ENCODE assay signal across 8 cellular contexts in the genomic region with DNA sequence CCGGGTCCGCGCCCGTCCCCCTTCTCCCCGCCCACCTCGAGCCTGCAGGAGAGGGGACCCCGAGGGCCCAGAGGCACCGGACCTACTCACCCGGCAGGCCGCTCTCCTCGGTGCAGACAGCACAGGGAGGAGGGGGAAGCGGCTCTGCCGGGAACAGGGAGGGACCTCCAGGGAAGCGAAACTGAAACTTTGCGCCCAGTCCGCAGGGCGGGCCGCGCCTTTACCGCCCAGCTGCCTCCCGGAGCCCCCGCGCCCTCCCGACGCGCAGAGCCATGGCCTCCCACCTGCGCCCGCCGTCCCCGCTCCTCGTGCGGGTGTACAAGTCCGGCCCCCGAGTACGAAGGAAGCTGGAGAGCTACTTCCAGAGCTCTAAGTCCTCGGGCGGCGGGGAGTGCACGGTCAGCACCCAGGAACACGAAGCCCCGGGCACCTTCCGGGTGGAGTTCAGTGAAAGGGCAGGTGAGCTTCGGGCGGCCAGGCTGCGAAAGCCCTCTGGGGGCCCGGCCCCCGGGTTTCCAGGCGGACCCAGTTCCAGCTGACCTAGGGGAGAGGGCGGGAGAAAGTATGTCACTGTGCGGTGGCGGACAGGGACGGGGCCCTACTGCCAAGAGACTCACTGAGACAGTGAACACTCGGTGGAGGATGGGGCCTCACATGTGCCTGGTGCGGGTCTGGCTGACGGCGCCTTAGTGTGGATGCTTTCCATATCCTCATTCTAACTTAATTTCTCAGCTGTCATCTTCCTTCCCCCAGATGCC. TPM values are rescaled to one million over a fixed set of nuclear protein-coding genes. Genes with fewer than 3 reads are reported as not detected.
A peak's percentile ranks its signal among the peaks of the same experiment; 100 is the strongest.
DNase-seq lines count a peak whose midpoint lies in the region; ATAC-seq and TF ChIP-seq lines count a peak whose summit lies in the region.

A gene (plus strand): TSS at position 184 of the 758 bp plus-strand sequence. CDS start 89 bp downstream, at position 273.
A gene (minus strand): TSS at position 146 of the 758 bp plus-strand sequence. CDS start 4,680 bp downstream, outside the sequence.

- peak; percentile 55 for TF ChIP-seq POLR2A in breast epithelium (IDR thresholded peaks at IDR 0.05)

- H3K27me3 ChIP-seq in WERI-Rb-1 (ENCODE audit: insufficient read depth, low read depth, severe bottlenecking) (no peaks in the 10 kb centered on the region), breast epithelium (no peaks in the 10 kb centered on the region), iPS-20b (ENCODE audit: insufficient read depth, low read length) (peaks cover 19% of the 10 kb centered on the region; the same call in 1 of the 2 replicates)

- H3K4me3 ChIP-seq in WERI-Rb-1 (ENCODE audit: low read depth, low read length) (peak within 1 kb of the TSS; percentile 78), breast epithelium (peak within 1 kb of the TSS; percentile 71 to 86 (median 77)), iPS-20b (ENCODE audit: low read length) (peak within 1 kb of the TSS; percentile 79), skin epidermis (peak within 1 kb of the TSS; percentile 52 to 93 (median 59))

- H3K9me3 ChIP-seq in WERI-Rb-1 (ENCODE audit: severe bottlenecking), result no peaks in the 10 kb centered on the region
- H3K9me3 ChIP-seq in breast epithelium, result no peaks in the 10 kb centered on the region
- H3K9me3 ChIP-seq in iPS-20b (ENCODE audit: insufficient read depth, low read depth, low read length), result no peaks in the 10 kb centered on the region

- intact Hi-C loops in breast epithelium (cut with DNase I; ENCODE audit: low total_unique reads), result loop anchor here (2.0 kb wide), 1 partner anchor 116 kb away; a partner anchor contains a TSS

- peak; percentile 79 for ATAC-seq in GM18511 (IDR thresholded peaks at IDR 0.05; ENCODE audit: unreplicated experiment)
- ATAC-seq in HG02973 (IDR thresholded peaks at IDR 0.05; ENCODE audit: unreplicated experiment), result peak; percentile 62

- H3K27ac ChIP-seq in WERI-Rb-1 (peak within 1 kb of the TSS; percentile 82), breast epithelium (peak within 1 kb of the TSS; percentile 93), iPS-20b (ENCODE audit: low read length) (no peak within 1 kb of the TSS), skin epidermis (peak within 1 kb of the TSS; percentile 85 to 100 (median 97))

- H3K36me3 ChIP-seq in WERI-Rb-1, result peaks cover 3% of the 10 kb centered on the region; the same call in 1 of the 2 replicates
- no peaks in the 10 kb centered on the region for H3K36me3 ChIP-seq in breast epithelium
- no peaks in the 10 kb centered on the region for H3K36me3 ChIP-seq in iPS-20b (ENCODE audit: insufficient read depth, low read depth, low read length)

- TF ChIP-seq CTCF in WERI-Rb-1 (IDR thresholded peaks at IDR 0.05; ENCODE audit: low read depth, low read length), result no peak
- no peak for TF ChIP-seq CTCF in breast epithelium (IDR thresholded peaks at IDR 0.05)

- H3K9ac ChIP-seq in iPS-20b (ENCODE audit: low read depth, low read length), result peak within 1 kb of the TSS; percentile 71; the same call in 1 of the 2 replicates

- H3K4me1 ChIP-seq in breast epithelium (peaks cover 0 to 9% of the 10 kb centered on the region in 2 donors), iPS-20b (ENCODE audit: insufficient read depth, low read length) (peaks cover 4% of the 10 kb centered on the region; the same call in 1 of the 2 replicates)

- DNase-seq in NCI-H2107 (lab: John Stamatoyannopoulos, UW) (peak; percentile 53), WERI-Rb-1 (peak; percentile 61), breast epithelium (ENCODE audit: low spot score in 2 of 2) (peak; percentile 65 to 75), cerebellar nuclear complex (lab: John Stamatoyannopoulos, UW) (no peak)

RNA-seq across cellular contexts. Expression of the first gene that starts in this region (rescaled TPM):
- 10 to 100 TPM; 19.0 to 30.1 (median 29.2) TPM for total RNA-seq in breast epithelium

RNA-seq across cellular contexts. Expression of the second gene that starts in this region (rescaled TPM):
- 10 to 100 TPM; 17.4 to 55.1 (median 39.7) TPM for total RNA-seq in breast epithelium

Comparison
In these comparisons a context has a peak if more than half of its experiments do, and no peak if none do; other contexts are left out.
1. DNase-seq: peak in NCI-H2107 (single experiment), WERI-Rb-1 (single experiment) and breast epithelium (2 of 2); none in cerebellar nuclear complex (0 of 2).
2. Peak in every context shown above with its lines, with median percentiles within 50 percentile points of each other: H3K4me3 ChIP-seq.